In genomic region chr2:16382451-16382850, GRCh38 we compare ENCODE assay signal across 31 cellular contexts.
"Had no signal": no experiment of that assay in that cellular context is flagged by ENCODE, and none has a peak within 500 bp of the region (broad histone marks: within the 10 kb centered on the region; RNA-seq: fewer than 3 reads in every experiment).

No MANE protein-coding gene starts in this region.

- H3K4me3 Mint-ChIP-seq: activated CD4-positive, alpha-beta memory T cell treated with anti-CD3 and anti-CD28 coated beads, Interleukin-2, amount 10 ng/mL, durations not matched to agents 7 days and 5 days; activated CD4-positive, alpha-beta T cell treated with anti-CD3 and anti-CD28 coated beads for 36 hours; activated CD4-positive, alpha-beta T cell treated with anti-CD3 and anti-CD28 coated beads, Interleukin-2, amount 10 ng/mL, durations not matched to agents 7 days and 5 days; activated CD8-positive, alpha-beta memory T cell treated with anti-CD3 and anti-CD28 coated beads, Interleukin-2, amount 10 ng/mL, durations not matched to agents 7 days and 5 days; activated CD8-positive, alpha-beta T cell treated with anti-CD3 and anti-CD28 coated beads, Interleukin-2, amount 10 ng/mL, durations not matched to agents 7 days and 5 days; activated naive CD4-positive, alpha-beta T cell treated with anti-CD3 and anti-CD28 coated beads for 36 hours; activated naive CD8-positive, alpha-beta T cell treated with anti-CD3 and anti-CD28 coated beads for 36 hours; activated T-cell treated with anti-CD3 and anti-CD28 coated beads, Interleukin-2, amount 50 U/mL, for 24 hours; activated T-helper 17 cell treated with anti-CD3 and anti-CD28 coated beads, Interleukin-2, amount 50 U/mL, for 72 hours; T-helper 17 cell; WTC11 had no signal

- H3K27ac Mint-ChIP-seq: activated CD4-positive, alpha-beta memory T cell treated with anti-CD3 and anti-CD28 coated beads, Interleukin-2, amount 10 ng/mL, durations not matched to agents 7 days and 5 days; activated CD4-positive, alpha-beta T cell treated with anti-CD3 and anti-CD28 coated beads for 36 hours; activated CD4-positive, alpha-beta T cell treated with anti-CD3 and anti-CD28 coated beads, Interleukin-2, amount 10 ng/mL, durations not matched to agents 7 days and 5 days; activated CD8-positive, alpha-beta memory T cell treated with anti-CD3 and anti-CD28 coated beads, Interleukin-2, amount 10 ng/mL, durations not matched to agents 7 days and 5 days; activated CD8-positive, alpha-beta T cell treated with anti-CD3 and anti-CD28 coated beads, Interleukin-2, amount 10 ng/mL, durations not matched to agents 7 days and 5 days; activated naive CD4-positive, alpha-beta T cell treated with anti-CD3 and anti-CD28 coated beads for 36 hours; activated naive CD4-positive, alpha-beta T cell treated with anti-CD3 and anti-CD28 coated beads, Interleukin-2, amount 50 U/mL, for 72 hours; activated naive CD8-positive, alpha-beta T cell treated with anti-CD3 and anti-CD28 coated beads for 36 hours; activated T-cell treated with anti-CD3 and anti-CD28 coated beads, Interleukin-2, amount 50 U/mL, for 24 hours; activated T-helper 17 cell treated with anti-CD3 and anti-CD28 coated beads, Interleukin-2, amount 50 U/mL, for 72 hours; T-helper 17 cell; WTC11 had no signal

- DNase-seq: activated CD4-positive, alpha-beta memory T cell treated with anti-CD3 and anti-CD28 coated beads, Interleukin-2, amount 10 ng/mL, durations not matched to agents 7 days and 5 days; activated CD4-positive, alpha-beta T cell treated with anti-CD3 and anti-CD28 coated beads for 1 hour; activated CD4-positive, alpha-beta T cell treated with anti-CD3 and anti-CD28 coated beads for 36 hours; activated CD4-positive, alpha-beta T cell treated with anti-CD3 and anti-CD28 coated beads for 48 hours; activated CD4-positive, alpha-beta T cell treated with anti-CD3 and anti-CD28 coated beads, Interleukin-2, amount 10 ng/mL, durations not matched to agents 7 days and 5 days; activated CD4-positive, alpha-beta T cell treated with anti-CD3 and anti-CD28 coated beads, Interleukin-2, amount 50 U/mL, for 48 hours; activated CD4-positive, CD25-positive, alpha-beta regulatory T cell; activated CD8-positive, alpha-beta memory T cell treated with anti-CD3 and anti-CD28 coated beads for 24 hours; activated CD8-positive, alpha-beta memory T cell treated with anti-CD3 and anti-CD28 coated beads, Interleukin-2, amount 10 ng/mL, durations not matched to agents 7 days and 5 days; activated CD8-positive, alpha-beta memory T cell treated with anti-CD3 and anti-CD28 coated beads, Interleukin-2, amount 50 U/mL, for 48 hours; activated CD8-positive, alpha-beta T cell treated with anti-CD3 and anti-CD28 coated beads, Interleukin-2, amount 10 ng/mL, durations not matched to agents 7 days and 5 days; activated effector memory CD4-positive, alpha-beta T cell treated with anti-CD3 and anti-CD28 coated beads, Interleukin-2, amount 50 U/mL, for 16 hours; activated gamma-delta T cell treated with Interleukin-2 at 50 U/mL for 16 hours; activated naive CD4-positive, alpha-beta T cell; activated naive CD4-positive, alpha-beta T cell treated with anti-CD3 and anti-CD28 coated beads for 36 hours; activated naive CD4-positive, alpha-beta T cell treated with anti-CD3 and anti-CD28 coated beads, Interleukin-2, amount 50 U/mL, for 16 hours; activated naive CD8-positive, alpha-beta T cell treated with anti-CD3 and anti-CD28 coated beads for 36 hours; activated T-cell treated with anti-CD3 and anti-CD28 coated beads, Interleukin-2, amount 50 U/mL, for 24 hours; activated T-cell treated with anti-CD3 and anti-CD28 coated beads, Interleukin-2, amount 50 U/mL, for 48 hours; adrenal gland; amniotic stem cell; aorta; body of pancreas; brain microvascular endothelial cell; central memory CD4-positive, alpha-beta T cell; T-helper 17 cell; WERI-Rb-1 had no signal

- H3K27me3 Mint-ChIP-seq: activated CD4-positive, alpha-beta memory T cell treated with anti-CD3 and anti-CD28 coated beads, Interleukin-2, amount 10 ng/mL, durations not matched to agents 7 days and 5 days; activated CD4-positive, alpha-beta T cell treated with anti-CD3 and anti-CD28 coated beads, Interleukin-2, amount 10 ng/mL, durations not matched to agents 7 days and 5 days; activated CD8-positive, alpha-beta memory T cell treated with anti-CD3 and anti-CD28 coated beads, Interleukin-2, amount 10 ng/mL, durations not matched to agents 7 days and 5 days; activated naive CD8-positive, alpha-beta T cell treated with anti-CD3 and anti-CD28 coated beads for 36 hours; activated T-cell treated with anti-CD3 and anti-CD28 coated beads, Interleukin-2, amount 50 U/mL, for 24 hours; T-helper 17 cell had no signal

- ATAC-seq: activated CD4-positive, alpha-beta T cell treated with anti-CD3 and anti-CD28 coated beads for 36 hours; activated CD4-positive, CD25-positive, alpha-beta regulatory T cell treated with anti-CD3 and anti-CD28 coated beads, Interleukin-2, amount 50 U/mL, for 24 hours; activated CD8-positive, alpha-beta memory T cell treated with anti-CD3 and anti-CD28 coated beads, Interleukin-2, amount 10 ng/mL, durations not matched to agents 7 days and 5 days; activated CD8-positive, alpha-beta T cell treated with anti-CD3 and anti-CD28 coated beads, Interleukin-2, amount 10 ng/mL, durations not matched to agents 7 days and 5 days; activated naive CD4-positive, alpha-beta T cell treated with anti-CD3 and anti-CD28 coated beads, Interleukin-2, amount 50 U/mL, for 72 hours; activated T-helper 17 cell treated with anti-CD3 and anti-CD28 coated beads, Interleukin-2, amount 50 U/mL, for 72 hours; body of pancreas; T-helper 17 cell; WTC11 had no signal

- H3K9me3 Mint-ChIP-seq: activated CD4-positive, alpha-beta memory T cell treated with anti-CD3 and anti-CD28 coated beads, Interleukin-2, amount 10 ng/mL, durations not matched to agents 7 days and 5 days; activated CD4-positive, alpha-beta T cell treated with anti-CD3 and anti-CD28 coated beads, Interleukin-2, amount 10 ng/mL, durations not matched to agents 7 days and 5 days; activated naive CD4-positive, alpha-beta T cell treated with anti-CD3 and anti-CD28 coated beads for 36 hours; activated naive CD8-positive, alpha-beta T cell treated with anti-CD3 and anti-CD28 coated beads for 36 hours; activated T-cell treated with anti-CD3 and anti-CD28 coated beads, Interleukin-2, amount 50 U/mL, for 24 hours; WTC11 had no signal

- H3K36me3 Mint-ChIP-seq: activated CD8-positive, alpha-beta memory T cell treated with anti-CD3 and anti-CD28 coated beads, Interleukin-2, amount 10 ng/mL, durations not matched to agents 7 days and 5 days; activated naive CD4-positive, alpha-beta T cell treated with anti-CD3 and anti-CD28 coated beads, Interleukin-2, amount 50 U/mL, for 72 hours; activated naive CD8-positive, alpha-beta T cell treated with anti-CD3 and anti-CD28 coated beads for 36 hours; WTC11 had no signal

- H3K4me1 Mint-ChIP-seq: activated CD4-positive, alpha-beta memory T cell treated with anti-CD3 and anti-CD28 coated beads, Interleukin-2, amount 10 ng/mL, durations not matched to agents 7 days and 5 days; activated CD4-positive, alpha-beta T cell treated with anti-CD3 and anti-CD28 coated beads for 36 hours; activated CD4-positive, alpha-beta T cell treated with anti-CD3 and anti-CD28 coated beads, Interleukin-2, amount 10 ng/mL, durations not matched to agents 7 days and 5 days; activated CD8-positive, alpha-beta memory T cell treated with anti-CD3 and anti-CD28 coated beads, Interleukin-2, amount 10 ng/mL, durations not matched to agents 7 days and 5 days; activated naive CD8-positive, alpha-beta T cell treated with anti-CD3 and anti-CD28 coated beads for 36 hours; activated T-helper 17 cell treated with anti-CD3 and anti-CD28 coated beads, Interleukin-2, amount 50 U/mL, for 72 hours; T-helper 17 cell had no signal
